7 cellular contexts compared by ENCODE assay signal in the genomic region with DNA sequence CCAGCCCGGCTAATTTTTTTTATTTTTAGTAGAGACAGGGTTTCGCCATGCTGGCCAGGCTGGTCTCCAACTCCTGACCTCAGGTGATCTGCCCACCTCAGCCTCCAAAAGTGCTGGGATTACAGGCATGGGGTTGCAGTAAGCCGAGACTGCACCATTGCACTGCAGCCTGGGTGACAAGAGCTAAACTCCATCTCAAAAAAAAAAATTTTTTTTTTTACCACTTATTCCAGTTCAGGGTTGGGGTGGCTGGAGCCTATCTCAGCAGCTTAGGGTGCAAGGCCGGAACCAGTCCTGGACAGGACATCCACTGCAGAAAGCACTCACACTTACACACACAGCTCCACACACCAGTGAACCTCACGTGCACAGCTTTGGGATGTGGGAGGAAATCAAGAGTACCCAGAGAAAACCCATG. TPM values are rescaled to one million over a fixed set of nuclear protein-coding genes. Genes with fewer than 3 reads are reported as not detected.
DNase-seq lines count a peak whose midpoint lies in the region; ATAC-seq and TF ChIP-seq lines count a peak whose summit lies in the region.
"Not testable (repeated sequence)": the region's sequence is repeated elsewhere in the genome, so short reads cannot be mapped to it uniquely, and the experiment has no call there.

No MANE protein-coding gene starts in this region.

- CTCF ChIA-PET in naive thymus-derived CD4-positive, alpha-beta T cell (lab: Charles Lee) = interaction anchor here (0.8 to 1.3 kb wide), 2 partner anchors 8 to 33 kb away, joined by 3 to 7 read pairs; no protein-coding TSS in a partner anchor

- H3K79me1 ChIP-seq in H9 (ENCODE audit: insufficient read depth, low read depth, low read length, poor library complexity, severe bottlenecking) = not testable (repeated sequence)

- H3K4me3 Mint-ChIP-seq in CD4-positive, CD25-positive, alpha-beta regulatory T cell = peak overlapping the region in 3 of 4 donors; percentile 36 to 58 (median 54)
- H3K4me3 Mint-ChIP-seq in H9; progenitor cell of endocrine pancreas (ENCODE audit: low read depth): not testable (repeated sequence)
- H3K4me3 Mint-ChIP-seq in activated T-helper 1 cell treated with anti-CD3 and anti-CD28 coated beads, Interleukin-12 subunit alpha, Interleukin-12 subunit beta, Interleukin-2, Interleukin-4 antibody, amounts not matched to agents 30 ng/mL and 10 ng/mL and 1 ng/mL, durations not matched to agents 14 hours and 24 hours and 36 hours = peak overlapping the region; percentile 53
- peak overlapping the region in 8 of 10 donors; percentile 21 to 100 (median 53) for H3K4me3 Mint-ChIP-seq in naive thymus-derived CD4-positive, alpha-beta T cell

- H3K9ac ChIP-seq in H9 (ENCODE audit: extremely low read depth, insufficient read length, low read length); SU-DHL-6 (ENCODE audit: low read length): not testable (repeated sequence)

- not testable (repeated sequence) for TF ChIP-seq CTCF in H9 (conservative IDR thresholded peaks at IDR 0.05); SU-DHL-6 (IDR thresholded peaks at IDR 0.05; ENCODE audit: insufficient read depth, low read length, poor library complexity, severe bottlenecking); body of pancreas (IDR thresholded peaks at IDR 0.05); progenitor cell of endocrine pancreas (IDR thresholded peaks at IDR 0.05; ENCODE audit: unreplicated experiment)

- POLR2A ChIA-PET in naive thymus-derived CD4-positive, alpha-beta T cell (lab: Charles Lee) = interaction anchor here (0.7 to 1.9 kb wide), 3 partner anchors 90 to 134 kb away, joined by 3 to 6 read pairs (median 3); a partner anchor contains a TSS

- not testable (repeated sequence) for H3T11ph ChIP-seq in H9 (ENCODE audit: low read length)

- H3K79me2 ChIP-seq in H9 (ENCODE audit: insufficient read depth, low read length) = peaks cover 51% of the 10 kb centered on the region
- H3K79me2 ChIP-seq in SU-DHL-6 (ENCODE audit: insufficient read depth, low read length) = peaks cover 87% of the 10 kb centered on the region

- H2BK12ac ChIP-seq in H9 (ENCODE audit: insufficient read length, low read depth, low read length) = not testable (repeated sequence)

- H2AFZ ChIP-seq in H9 (ENCODE audit: low read length); SU-DHL-6 (ENCODE audit: low read depth, low read length, severe bottlenecking): not testable (repeated sequence)

- intact Hi-C loops in activated T-helper 1 cell treated with anti-CD3 and anti-CD28 coated beads, Interleukin-12 subunit alpha, Interleukin-12 subunit beta, Interleukin-2, Interleukin-4 antibody, amounts not matched to agents 30 ng/mL and 10 ng/mL and 1 ng/mL, durations not matched to agents 14 hours and 24 hours and 36 hours (cut with micrococcal nuclease) = loop anchor here (10.0 kb wide), 1 partner anchor 351 kb away; no protein-coding TSS in a partner anchor
- intact Hi-C loops in body of pancreas (cut with DNase I); naive thymus-derived CD4-positive, alpha-beta T cell (cut with micrococcal nuclease): not testable (repeated sequence)

- peaks cover 15% of the 10 kb centered on the region for H3K36me3 Mint-ChIP-seq in CD4-positive, CD25-positive, alpha-beta regulatory T cell
- not testable (repeated sequence) for H3K36me3 Mint-ChIP-seq in H9 (ENCODE audit: insufficient read depth in 1 of 3, low read depth in 3 of 3); progenitor cell of endocrine pancreas (ENCODE audit: insufficient read depth)
- peaks cover 22% of the 10 kb centered on the region for H3K36me3 Mint-ChIP-seq in activated T-helper 1 cell treated with anti-CD3 and anti-CD28 coated beads, Interleukin-12 subunit alpha, Interleukin-12 subunit beta, Interleukin-2, Interleukin-4 antibody, amounts not matched to agents 30 ng/mL and 10 ng/mL and 1 ng/mL, durations not matched to agents 14 hours and 24 hours and 36 hours (ENCODE audit: low read depth)
- H3K36me3 Mint-ChIP-seq in naive thymus-derived CD4-positive, alpha-beta T cell = peaks cover 0 to 12% (median 3%) of the 10 kb centered on the region in 5 donors

- not testable (repeated sequence) for H3K27me3 ChIP-seq in CD4-positive, CD25-positive, alpha-beta regulatory T cell (ENCODE audit: control insufficient read depth, insufficient read depth, low read length); H9 (ENCODE audit: insufficient read depth, low read length); SU-DHL-6 (ENCODE audit: low read length); body of pancreas; naive thymus-derived CD4-positive, alpha-beta T cell (ENCODE audit: control insufficient read depth in 2 of 2, insufficient read depth in 2 of 2, low read length in 2 of 2)

- H3F3A ChIP-seq in SU-DHL-6 (ENCODE audit: insufficient read depth) = not testable (repeated sequence)

- H2BK5ac ChIP-seq in H9 (ENCODE audit: insufficient read length, low read length) = not testable (repeated sequence)

- H3K4me1 ChIP-seq in CD4-positive, CD25-positive, alpha-beta regulatory T cell (ENCODE audit: control insufficient read depth, insufficient read depth, low read length, poor library complexity, severe bottlenecking) = peaks cover 70% of the 10 kb centered on the region
- not testable (repeated sequence) for H3K4me1 ChIP-seq in H9 (ENCODE audit: insufficient read depth, low read length)
- H3K4me1 ChIP-seq in body of pancreas = peaks cover 73% of the 10 kb centered on the region
- H3K4me1 ChIP-seq in naive thymus-derived CD4-positive, alpha-beta T cell (ENCODE audit: control insufficient read depth in 2 of 2, insufficient read depth in 2 of 2, low read length in 2 of 2) = peaks cover 27 to 32% of the 10 kb centered on the region in 2 donors

- not testable (repeated sequence) for H3K14ac ChIP-seq in H9 (ENCODE audit: insufficient read depth, low read length)

- DNase-seq in CD4-positive, CD25-positive, alpha-beta regulatory T cell; H9; activated T-helper 1 cell treated with anti-CD3 and anti-CD28 coated beads, Interleukin-12 subunit alpha, Interleukin-12 subunit beta, Interleukin-2, Interleukin-4 antibody, amounts not matched to agents 30 ng/mL and 10 ng/mL and 1 ng/mL, durations not matched to agents 14 hours and 24 hours and 36 hours (ENCODE audit: low spot score); naive thymus-derived CD4-positive, alpha-beta T cell; progenitor cell of endocrine pancreas (ENCODE audit: low spot score, unreplicated experiment): not testable (repeated sequence)
- peak in 1 of 4 donors; percentile 16 for DNase-seq in body of pancreas

- H4K5ac ChIP-seq in H9 (ENCODE audit: insufficient read length, low read depth, low read length) = not testable (repeated sequence)

- WGBS in H9 (ENCODE audit: extremely low coverage, insufficient read length, low lambda C conversion rate) = no CpG with 5 or more reads among the region's 5 CpGs
- WGBS in body of pancreas, 2 donors = 33% methylated on average over 5 of the region's 5 CpGs

- H3K23me2 ChIP-seq in H9 (ENCODE audit: insufficient read length, low read depth, low read length, poor library complexity, severe bottlenecking) = not testable (repeated sequence)

- peak overlapping the region in 1 of 3 donors; percentile 93 for H3K27ac Mint-ChIP-seq in CD4-positive, CD25-positive, alpha-beta regulatory T cell
- H3K27ac Mint-ChIP-seq in H9 = 0 out of 7 replicates have a peak overlapping the region, but pooled peaks of 2 of the 3 experiments have one; percentile 30 to 36
- H3K27ac Mint-ChIP-seq in activated T-helper 1 cell treated with anti-CD3 and anti-CD28 coated beads, Interleukin-12 subunit alpha, Interleukin-12 subunit beta, Interleukin-2, Interleukin-4 antibody, amounts not matched to agents 30 ng/mL and 10 ng/mL and 1 ng/mL, durations not matched to agents 14 hours and 24 hours and 36 hours = not testable (repeated sequence)
- H3K27ac Mint-ChIP-seq in naive thymus-derived CD4-positive, alpha-beta T cell = peak overlapping the region in 6 of 9 donors; percentile 15 to 84 (median 46)
- H3K27ac Mint-ChIP-seq in progenitor cell of endocrine pancreas = peak overlapping the region; percentile 52

- H2BK15ac ChIP-seq in H9 (ENCODE audit: low read depth, low read length) = not testable (repeated sequence)

- not testable (repeated sequence) for H3K27me3 Mint-ChIP-seq in CD4-positive, CD25-positive, alpha-beta regulatory T cell; H9 (ENCODE audit: low read depth); activated T-helper 1 cell treated with anti-CD3 and anti-CD28 coated beads, Interleukin-12 subunit alpha, Interleukin-12 subunit beta, Interleukin-2, Interleukin-4 antibody, amounts not matched to agents 30 ng/mL and 10 ng/mL and 1 ng/mL, durations not matched to agents 14 hours and 24 hours and 36 hours (ENCODE audit: insufficient read depth); naive thymus-derived CD4-positive, alpha-beta T cell; progenitor cell of endocrine pancreas

- H3K9me3 ChIP-seq in CD4-positive, CD25-positive, alpha-beta regulatory T cell (ENCODE audit: control insufficient read depth in 2 of 2, low read length in 2 of 2); H9 (ENCODE audit: control insufficient read depth, low read depth, low read length); SU-DHL-6 (ENCODE audit: insufficient read depth, low read length); body of pancreas; naive thymus-derived CD4-positive, alpha-beta T cell (ENCODE audit: control insufficient read depth in 2 of 3, low read length in 3 of 3): not testable (repeated sequence)

- H2AK5ac ChIP-seq in H9 (ENCODE audit: insufficient read length, low read length) = not testable (repeated sequence)

- H3K36me3 ChIP-seq in CD4-positive, CD25-positive, alpha-beta regulatory T cell (ENCODE audit: control insufficient read depth, insufficient read depth, low read length); SU-DHL-6 (ENCODE audit: low read length); body of pancreas (replicated peaks in 1 of 2; ENCODE audit: insufficient read depth in 1 of 2, low read depth in 2 of 2); naive thymus-derived CD4-positive, alpha-beta T cell (ENCODE audit: control insufficient read depth in 2 of 3, insufficient read depth in 3 of 3, low read length in 3 of 3): not testable (repeated sequence)

- H3K23ac ChIP-seq in H9 (ENCODE audit: insufficient read length, low read depth, low read length) = peak overlapping the region; percentile 62

- H4K91ac ChIP-seq in H9 (ENCODE audit: insufficient read length, low read depth, low read length) = not testable (repeated sequence)

- peaks cover 36 to 82% (median 62%) of the 10 kb centered on the region in 4 donors for H3K4me1 Mint-ChIP-seq in CD4-positive, CD25-positive, alpha-beta regulatory T cell
- H3K4me1 Mint-ChIP-seq in H9 (peaks cover 42 to 45% of the 10 kb centered on the region in 2 experiments), progenitor cell of endocrine pancreas (ENCODE audit: low read depth) (peaks cover 49% of the 10 kb centered on the region)
- peaks cover 72% of the 10 kb centered on the region for H3K4me1 Mint-ChIP-seq in activated T-helper 1 cell treated with anti-CD3 and anti-CD28 coated beads, Interleukin-12 subunit alpha, Interleukin-12 subunit beta, Interleukin-2, Interleukin-4 antibody, amounts not matched to agents 30 ng/mL and 10 ng/mL and 1 ng/mL, durations not matched to agents 14 hours and 24 hours and 36 hours (ENCODE audit: low read depth)
- peaks cover 53 to 83% (median 72%) of the 10 kb centered on the region in 7 donors for H3K4me1 Mint-ChIP-seq in naive thymus-derived CD4-positive, alpha-beta T cell

- not testable (repeated sequence) for H3K9me3 Mint-ChIP-seq in CD4-positive, CD25-positive, alpha-beta regulatory T cell; H9; activated T-helper 1 cell treated with anti-CD3 and anti-CD28 coated beads, Interleukin-12 subunit alpha, Interleukin-12 subunit beta, Interleukin-2, Interleukin-4 antibody, amounts not matched to agents 30 ng/mL and 10 ng/mL and 1 ng/mL, durations not matched to agents 14 hours and 24 hours and 36 hours; naive thymus-derived CD4-positive, alpha-beta T cell; progenitor cell of endocrine pancreas (ENCODE audit: low read depth)

- H3K18ac ChIP-seq in H9 (ENCODE audit: insufficient read length, low read depth, low read length) = not testable (repeated sequence)

- H3K4me3 ChIP-seq in CD4-positive, CD25-positive, alpha-beta regulatory T cell (ENCODE audit: low read depth, low read length) = peak overlapping the region; percentile 37
- H3K4me3 ChIP-seq in SU-DHL-6 (ENCODE audit: insufficient read depth, low read length, poor library complexity, severe bottlenecking); body of pancreas; naive thymus-derived CD4-positive, alpha-beta T cell (ENCODE audit: low read length): not testable (repeated sequence)

- H2BK20ac ChIP-seq in H9 (ENCODE audit: low read depth, low read length, poor library complexity, severe bottlenecking) = not testable (repeated sequence)

- not testable (repeated sequence) for ATAC-seq in CD4-positive, CD25-positive, alpha-beta regulatory T cell (ENCODE audit: low read depth in 2 of 2); body of pancreas; naive thymus-derived CD4-positive, alpha-beta T cell

- not testable (repeated sequence) for H3K9me2 ChIP-seq in SU-DHL-6 (replicated peaks; ENCODE audit: insufficient read depth, low read length)

- TF ChIP-seq POLR2A in body of pancreas (IDR thresholded peaks at IDR 0.05) = not testable (repeated sequence)

- not testable (repeated sequence) for H3K4me2 ChIP-seq in H9 (ENCODE audit: insufficient read depth, insufficient read length, low read length)
- H3K4me2 ChIP-seq in SU-DHL-6 (ENCODE audit: low read depth, low read length, poor library complexity, severe bottlenecking) = peak overlapping the region; percentile 39

- H3K4ac ChIP-seq in H9 (ENCODE audit: low read depth, low read length) = not testable (repeated sequence)

- not testable (repeated sequence) for H3K56ac ChIP-seq in H9 (ENCODE audit: insufficient read length, low read depth, low read length)

- H3K27ac ChIP-seq in CD4-positive, CD25-positive, alpha-beta regulatory T cell (ENCODE audit: insufficient read depth, low read length, poor library complexity, severe bottlenecking); H9 (ENCODE audit: insufficient read length, low read depth, low read length); SU-DHL-6 (ENCODE audit: low read depth, low read length); naive thymus-derived CD4-positive, alpha-beta T cell (ENCODE audit: low read depth, low read length): not testable (repeated sequence)
- H3K27ac ChIP-seq in body of pancreas = peak overlapping the region in 3 of 4 donors; percentile 45 to 98 (median 91)

- not testable (repeated sequence) for H2BK120ac ChIP-seq in H9 (ENCODE audit: low read depth, low read length, poor library complexity, severe bottlenecking)

- not testable (repeated sequence) for H4K8ac ChIP-seq in H9 (replicated peaks; ENCODE audit: insufficient read length, low read depth, low read length)

- not testable (repeated sequence) for H4K20me1 ChIP-seq in H9 (ENCODE audit: control insufficient read depth, insufficient read depth, insufficient read length)
- H4K20me1 ChIP-seq in SU-DHL-6 (ENCODE audit: low read depth, low read length) = peaks cover 15% of the 10 kb centered on the region

RNA-seq across cellular contexts. Expression of a gene that starts 4.0 kb away (rescaled TPM):
- 67.6 TPM for total RNA-seq in CD4-positive, CD25-positive, alpha-beta regulatory T cell
- 10 to 100 TPM; 29.6 to 39.3 (median 37.3) TPM for polyA plus RNA-seq in CD4-positive, CD25-positive, alpha-beta regulatory T cell
- total RNA-seq in H9 (2021) = 106 TPM in 2 replicates
- total RNA-seq in activated T-helper 1 cell treated with anti-CD3 and anti-CD28 coated beads, Interleukin-12 subunit alpha, Interleukin-12 subunit beta, Interleukin-2, Interleukin-4 antibody, amounts not matched to agents 30 ng/mL and 10 ng/mL and 1 ng/mL, durations not matched to agents 14 hours and 24 hours and 36 hours = 70.7 and 71.1 TPM in 2 replicates
- 10 to 100 TPM; 50.4 to 78.3 TPM for total RNA-seq in body of pancreas
- 10 to 100 TPM; 42.8 to 56.3 (median 48.7) TPM for total RNA-seq in naive thymus-derived CD4-positive, alpha-beta T cell
- 10 to 100 TPM; 35.8 to 42.8 TPM for polyA plus RNA-seq in naive thymus-derived CD4-positive, alpha-beta T cell
- total RNA-seq in progenitor cell of endocrine pancreas = 86.5 and 93.9 TPM in 2 replicates

RNA-seq across cellular contexts. Expression of a gene that starts 35.1 kb away (rescaled TPM):
- total RNA-seq in CD4-positive, CD25-positive, alpha-beta regulatory T cell = 105 TPM
- 10 to 100 TPM; 24.4 to 39.6 (median 34.8) TPM for polyA plus RNA-seq in CD4-positive, CD25-positive, alpha-beta regulatory T cell
- total RNA-seq in H9 (2021) = 46.9 and 50.3 TPM in 2 replicates
- total RNA-seq in activated T-helper 1 cell treated with anti-CD3 and anti-CD28 coated beads, Interleukin-12 subunit alpha, Interleukin-12 subunit beta, Interleukin-2, Interleukin-4 antibody, amounts not matched to agents 30 ng/mL and 10 ng/mL and 1 ng/mL, durations not matched to agents 14 hours and 24 hours and 36 hours = 53.1 and 57.4 TPM in 2 replicates
- total RNA-seq in body of pancreas = 10 to 100 TPM; 18.2 to 42.8 TPM
- total RNA-seq in naive thymus-derived CD4-positive, alpha-beta T cell = 10 to 100 TPM; 43.4 to 94.1 (median 65.7) TPM
- 10 to 100 TPM; 35.6 to 67.6 TPM for polyA plus RNA-seq in naive thymus-derived CD4-positive, alpha-beta T cell
- 41.7 and 46.0 TPM in 2 replicates for total RNA-seq in progenitor cell of endocrine pancreas
